Comparison of ENCODE assay signal across 8 cellular contexts in genomic region chr1:19715334-19716203, GRCh38. TPM values are rescaled to one million over a fixed set of nuclear protein-coding genes. Genes with fewer than 3 reads are reported as not detected.
A peak's percentile ranks its signal among the peaks of the same experiment; 100 is the strongest.
DNase-seq lines count a peak whose midpoint lies in the region; ATAC-seq, FAIRE-seq and TF ChIP-seq lines count a peak whose summit lies in the region.

No MANE protein-coding gene starts in this region.

- DNase-seq in DMS53 treated with DMSO at 0.1 percent for 48 hours (lab: John Stamatoyannopoulos, UW; ENCODE audit: unreplicated experiment) = peak; percentile 97
- peak; percentile 96 for DNase-seq in NCI-H226
- peak; percentile 74 to 84 for DNase-seq in breast epithelium (ENCODE audit: low spot score in 2 of 2)
- peak; percentile 71 for DNase-seq in keratinocyte (ENCODE audit: low read depth, low spot score)
- peak; percentile 70 to 80 for DNase-seq in stimulated activated CD4-positive, alpha-beta T cell treated with anti-CD3 and anti-CD28 coated beads, Interleukin-1b, Interleukin-23, amount 100 ng/mL, for 4 hours (ENCODE audit: low read depth in 2 of 2)

- H3K9ac ChIP-seq in keratinocyte (ENCODE audit: control insufficient read depth, extremely low read depth, insufficient read depth, low read length) = no peak overlapping the region

- no peak for TF ChIP-seq POLR2A in breast epithelium (IDR thresholded peaks at IDR 0.05)

- no peaks in the 10 kb centered on the region for H3K27me3 ChIP-seq in breast epithelium
- no peaks in the 10 kb centered on the region for H3K27me3 ChIP-seq in keratinocyte (ENCODE audit: control insufficient read depth, extremely low read depth, insufficient read depth, low read length)

- ATAC-seq in HG02884 (IDR thresholded peaks at IDR 0.05; ENCODE audit: unreplicated experiment) = peak; percentile 52
- no peak for ATAC-seq in HG03571 (IDR thresholded peaks at IDR 0.05; ENCODE audit: unreplicated experiment)

- no peaks in the 10 kb centered on the region for H3K9me3 ChIP-seq in breast epithelium
- no peaks in the 10 kb centered on the region for H3K9me3 ChIP-seq in keratinocyte (ENCODE audit: control insufficient read depth, low read depth, low read length)

- H3K4me1 ChIP-seq in breast epithelium (no peaks in the 10 kb centered on the region), keratinocyte (ENCODE audit: control insufficient read depth, extremely low read depth, insufficient read depth, low read length) (no peaks in the 10 kb centered on the region)

- peak; percentile 77 for TF ChIP-seq CTCF in WI38 (IDR thresholded peaks at IDR 0.05; ENCODE audit: low read depth, low read length)
- peak; percentile 58 to 70 (median 64) for TF ChIP-seq CTCF in breast epithelium (IDR thresholded peaks at IDR 0.05)
- TF ChIP-seq CTCF in keratinocyte (optimal IDR thresholded peaks at IDR 0.05 in 1 of 3, IDR thresholded peaks at IDR 0.05 in 1 of 3, conservative IDR thresholded peaks at IDR 0.05 in 1 of 3; ENCODE audit: extremely low read depth in 1 of 3, insufficient read depth in 2 of 3, low read length in 3 of 3) = peak; percentile 90 to 96 (median 91)

- H3K79me2 ChIP-seq in keratinocyte (ENCODE audit: control insufficient read depth, insufficient read depth, low read length) = no peaks in the 10 kb centered on the region

- peak; percentile 76 for FAIRE-seq in keratinocyte (lab: Jason Lieb, UNC)

- no peaks in the 10 kb centered on the region for H3K9me1 ChIP-seq in keratinocyte (ENCODE audit: control insufficient read depth, extremely low read depth, insufficient read depth, low read length)

- no peak overlapping the region for H2AFZ ChIP-seq in keratinocyte (ENCODE audit: control insufficient read depth, low read length)

- no peaks in the 10 kb centered on the region for H4K20me1 ChIP-seq in keratinocyte (ENCODE audit: control insufficient read depth, extremely low read depth, insufficient read depth, low read length)

- intact Hi-C loops in breast epithelium (cut with DNase I; ENCODE audit: low total_unique reads) = no loop called here

- H3K4me3 ChIP-seq in WI38 (ENCODE audit: low read depth, low read length) (no peak overlapping the region), breast epithelium (no peak overlapping the region), keratinocyte (ENCODE audit: control insufficient read depth in 2 of 3, extremely low read depth in 1 of 3, insufficient read depth in 2 of 3, low read depth in 1 of 3, low read length in 3 of 3) (no peak overlapping the region)

- H3K27ac ChIP-seq in breast epithelium (no peak overlapping the region), keratinocyte (ENCODE audit: control insufficient read depth, insufficient read depth, low read length) (no peak overlapping the region)

- dilution Hi-C loops in keratinocyte (cut with MboI; ENCODE audit: extremely low pct_ligation_motif_present, low sequenced_read_pairs) = no loop called here

- H3K36me3 ChIP-seq in breast epithelium = no peaks in the 10 kb centered on the region
- no peaks in the 10 kb centered on the region for H3K36me3 ChIP-seq in keratinocyte (ENCODE audit: control insufficient read depth in 2 of 2, extremely low read depth in 1 of 2, insufficient read depth in 2 of 2, low read length in 2 of 2)

- H3K4me2 ChIP-seq in keratinocyte (ENCODE audit: control insufficient read depth, extremely low read depth, insufficient read depth, low read depth, low read length) = peak overlapping the region; percentile 52

RNA-seq across cellular contexts. Expression of gene HTR6, which starts 50.9 kb away (rescaled TPM):
- total RNA-seq in breast epithelium = not detected
- not detected in 3 replicates for polyA plus RNA-seq in keratinocyte
- polyA plus RNA-seq in keratinocyte (2011; ENCODE audit: low read depth) = not detected
- not detected in 2 replicates for polyA plus RNA-seq in keratinocyte (2011; cell fraction: cytosol; rRNA removed)
- not detected in 2 replicates for polyA plus RNA-seq in keratinocyte (2011; cell fraction: nucleus; rRNA removed)
- polyA plus RNA-seq in keratinocyte (2012; ENCODE audit: low replicate concordance) = not detected in 2 replicates
- not detected in 3 replicates for polyA minus RNA-seq in keratinocyte
- not detected for polyA minus RNA-seq in keratinocyte (2011; cell fraction: cytosol; rRNA and poly(A)+ RNA removed)
- polyA minus RNA-seq in keratinocyte (2011; cell fraction: nucleus; rRNA and poly(A)+ RNA removed) = not detected in 2 replicates
